21 cellular contexts compared by ENCODE assay signal in the genomic region with DNA sequence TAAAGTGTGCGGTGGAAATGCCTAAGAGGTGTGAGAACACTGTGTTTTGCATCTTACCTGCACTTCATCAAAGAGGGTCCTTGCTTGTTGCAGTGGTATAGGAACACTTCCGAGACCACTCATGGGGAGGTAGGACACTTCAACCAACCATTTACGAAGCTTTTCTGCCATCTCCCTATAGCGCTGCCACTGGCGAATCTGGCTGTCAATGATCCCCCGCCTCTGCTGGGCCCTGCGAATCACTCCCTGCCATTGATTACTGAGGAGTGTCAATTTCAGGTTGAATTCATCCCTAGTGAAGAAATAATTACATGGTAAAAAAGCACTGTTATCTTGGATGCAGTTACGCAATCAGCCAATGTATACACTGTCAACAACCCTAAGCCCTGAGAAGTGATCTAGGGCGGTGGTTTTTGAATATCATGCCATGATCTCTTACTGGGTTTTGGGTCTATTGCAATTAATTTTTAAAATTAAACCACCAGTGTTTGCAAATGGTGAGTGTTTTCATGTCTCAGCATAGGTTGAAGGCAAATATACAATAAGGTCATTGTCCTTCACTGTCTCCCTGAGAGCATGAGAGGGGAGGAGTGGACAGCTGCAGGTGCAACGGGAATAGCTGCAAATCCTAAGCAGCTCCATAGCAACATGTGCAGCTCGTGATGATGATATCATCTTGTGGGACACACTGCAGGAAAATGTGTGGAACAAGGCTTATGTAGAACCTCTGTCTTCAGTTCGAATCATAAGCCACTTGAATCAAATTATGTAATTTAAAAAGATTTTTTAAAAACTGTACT.
DNase-seq lines count a peak whose midpoint lies in the region; ATAC-seq, FAIRE-seq and TF ChIP-seq lines count a peak whose summit lies in the region.
"Had no signal": no experiment of that assay in that cellular context is flagged by ENCODE, and none has a peak within 500 bp of the region (broad histone marks: within the 10 kb centered on the region; RNA-seq: fewer than 3 reads in every experiment).

No MANE protein-coding gene starts in this region.

- H3K27ac ChIP-seq in caudate nucleus (ENCODE audit: low read depth, low read length) (peak overlapping the region; percentile 19), H9 (ENCODE audit: insufficient read length, low read depth, low read length) (no peak overlapping the region)
- H3K27ac ChIP-seq: body of pancreas, KMS-11, tibial nerve had no signal

- no peaks in the 10 kb centered on the region for H3K4me1 ChIP-seq in H9 (ENCODE audit: insufficient read depth, low read length)
- H3K4me1 ChIP-seq: body of pancreas, tibial nerve had no signal

- no peaks in the 10 kb centered on the region for H3K23me2 ChIP-seq in H9 (ENCODE audit: insufficient read length, low read depth, low read length, poor library complexity, severe bottlenecking)

- ATAC-seq in GM19395 (IDR thresholded peaks at IDR 0.05; ENCODE audit: unreplicated experiment): no peak
- ATAC-seq: activated CD8-positive, alpha-beta T cell treated with anti-CD3 and anti-CD28 coated beads for 36 hours; body of pancreas; GM23338; left colon; stimulated activated naive CD8-positive, alpha-beta T cell treated with anti-CD3 and anti-CD28 coated beads, Interleukin-15, amount 100 ng/mL, for 72 hours had no signal

- no peak overlapping the region for H3K4me2 ChIP-seq in H9 (ENCODE audit: insufficient read depth, insufficient read length, low read length)
- H3K4me2 ChIP-seq: GM23338, KMS-11 had no signal

- no peak overlapping the region for H2AFZ ChIP-seq in H9 (ENCODE audit: low read length)
- H2AFZ ChIP-seq: GM23338 had no signal

- H3K9me3 ChIP-seq in H9 (ENCODE audit: control insufficient read depth, low read depth, low read length): no peaks in the 10 kb centered on the region
- H3K9me3 ChIP-seq: body of pancreas, tibial nerve had no signal

- no peak for TF ChIP-seq RAD21 in Ishikawa (IDR thresholded peaks at IDR 0.05; ENCODE audit: low read depth)

- no peaks in the 10 kb centered on the region for H3K79me1 ChIP-seq in H9 (ENCODE audit: insufficient read depth, low read depth, low read length, poor library complexity, severe bottlenecking)

- no peaks in the 10 kb centered on the region for H3K79me2 ChIP-seq in H9 (ENCODE audit: insufficient read depth, low read length)

- no peak overlapping the region for H3K14ac ChIP-seq in H9 (ENCODE audit: insufficient read depth, low read length)

- no peak overlapping the region for H2BK20ac ChIP-seq in H9 (ENCODE audit: low read depth, low read length, poor library complexity, severe bottlenecking)

- peak; percentile 59 for DNase-seq in DMS153 (lab: John Stamatoyannopoulos, UW)
- DNase-seq in NCI-H510A (lab: John Stamatoyannopoulos, UW): peak; percentile 22
- peak in 2 of 61 donors; percentile 12 to 20 for DNase-seq in caudate nucleus (lab: John Stamatoyannopoulos, UW)
- no peak for DNase-seq in NK-92 (lab: John Stamatoyannopoulos, UW; ENCODE audit: unreplicated experiment)
- no peak for DNase-seq in GM19239 (ENCODE audit: insufficient read length, low spot score)
- no peak for DNase-seq in H9
- DNase-seq: activated CD4-positive, CD25-positive, alpha-beta regulatory T cell treated with anti-CD3 and anti-CD28 coated beads, Interleukin-2, amount 50 U/mL, for 72 hours; activated CD8-positive, alpha-beta T cell treated with anti-CD3 and anti-CD28 coated beads for 36 hours; activated effector memory CD4-positive, alpha-beta T cell treated with anti-CD3 and anti-CD28 coated beads, Interleukin-2, amount 50 U/mL, for 16 hours; effector CD8-positive, alpha-beta T cell; erythroblast; left colon; SIG-M5; stimulated activated naive CD8-positive, alpha-beta T cell treated with anti-CD3 and anti-CD28 coated beads, Interleukin-15, amount 100 ng/mL, for 72 hours had no signal

- H3K56ac ChIP-seq in H9 (ENCODE audit: insufficient read length, low read depth, low read length): no peak overlapping the region

- no peak overlapping the region for H2BK12ac ChIP-seq in H9 (ENCODE audit: insufficient read length, low read depth, low read length)

- H4K8ac ChIP-seq in H9 (replicated peaks; ENCODE audit: insufficient read length, low read depth, low read length): no peak overlapping the region

- H3K27me3 Mint-ChIP-seq in H9 (ENCODE audit: low read depth): no peaks in the 10 kb centered on the region
- H3K27me3 Mint-ChIP-seq: activated CD8-positive, alpha-beta T cell treated with anti-CD3 and anti-CD28 coated beads for 36 hours; memory B cell; stimulated activated naive CD8-positive, alpha-beta T cell treated with anti-CD3 and anti-CD28 coated beads, Interleukin-15, amount 100 ng/mL, for 72 hours had no signal

- no peak overlapping the region for H2AK5ac ChIP-seq in H9 (ENCODE audit: insufficient read length, low read length)

- H2BK15ac ChIP-seq in H9 (ENCODE audit: low read depth, low read length): no peak overlapping the region

- no peaks in the 10 kb centered on the region for H3K9me3 Mint-ChIP-seq in H9
- H3K9me3 Mint-ChIP-seq: activated CD8-positive, alpha-beta T cell treated with anti-CD3 and anti-CD28 coated beads for 36 hours; GM23338; memory B cell; stimulated activated naive CD8-positive, alpha-beta T cell treated with anti-CD3 and anti-CD28 coated beads, Interleukin-15, amount 100 ng/mL, for 72 hours had no signal

- H3K4me1 Mint-ChIP-seq in H9: no peaks in the 10 kb centered on the region
- H3K4me1 Mint-ChIP-seq: GM23338, memory B cell had no signal

- H4K91ac ChIP-seq in H9 (ENCODE audit: insufficient read length, low read depth, low read length): no peak overlapping the region

- no peaks in the 10 kb centered on the region for H4K20me1 ChIP-seq in H9 (ENCODE audit: control insufficient read depth, insufficient read depth, insufficient read length)

- WGBS in H9 (ENCODE audit: extremely low coverage, insufficient read length, low lambda C conversion rate): no CpG with 5 or more reads among the region's 12 CpGs

- no peak for TF ChIP-seq EP300 in Ishikawa (IDR thresholded peaks at IDR 0.05; ENCODE audit: borderline replicate concordance)

- no peak overlapping the region for H3K4me3 Mint-ChIP-seq in H9
- H3K4me3 Mint-ChIP-seq: activated CD8-positive, alpha-beta T cell treated with anti-CD3 and anti-CD28 coated beads for 36 hours; GM23338; memory B cell; stimulated activated naive CD8-positive, alpha-beta T cell treated with anti-CD3 and anti-CD28 coated beads, Interleukin-15, amount 100 ng/mL, for 72 hours had no signal

- TF ChIP-seq CTCF in H9 (conservative IDR thresholded peaks at IDR 0.05): no peak

- no peak for FAIRE-seq in GM19239 (lab: Jason Lieb, UNC)

- H3K18ac ChIP-seq in H9 (ENCODE audit: insufficient read length, low read depth, low read length): no peak overlapping the region

- H3K9ac ChIP-seq in H9 (ENCODE audit: extremely low read depth, insufficient read length, low read length): no peak overlapping the region
- H3K9ac ChIP-seq: KMS-11 had no signal

- H2BK120ac ChIP-seq in H9 (ENCODE audit: low read depth, low read length, poor library complexity, severe bottlenecking): no peak overlapping the region

- no peak overlapping the region for H2BK5ac ChIP-seq in H9 (ENCODE audit: insufficient read length, low read length)

- no peaks in the 10 kb centered on the region; a peak in 2 of 7 replicates for H3K36me3 Mint-ChIP-seq in H9 (ENCODE audit: insufficient read depth in 1 of 3, low read depth in 3 of 3)

- no peak overlapping the region for H3K23ac ChIP-seq in H9 (ENCODE audit: insufficient read length, low read depth, low read length)

- no peak overlapping the region for H3K4ac ChIP-seq in H9 (ENCODE audit: low read depth, low read length)

- H3K27me3 ChIP-seq in H9 (ENCODE audit: insufficient read depth, low read length): no peaks in the 10 kb centered on the region
- H3K27me3 ChIP-seq: body of pancreas, tibial nerve had no signal

- no peak overlapping the region for H3K27ac Mint-ChIP-seq in H9
- H3K27ac Mint-ChIP-seq: activated CD8-positive, alpha-beta T cell treated with anti-CD3 and anti-CD28 coated beads for 36 hours; GM23338 had no signal

- no peak overlapping the region for H3T11ph ChIP-seq in H9 (ENCODE audit: low read length)

- H4K5ac ChIP-seq in H9 (ENCODE audit: insufficient read length, low read depth, low read length): no peak overlapping the region

TF ChIP-seq in Ishikawa, 13 proteins besides CTCF, POLR2A, EP300 and RAD21:
- TF ChIP-seq CREB1 (IDR thresholded peaks at IDR 0.05; ENCODE audit: low read depth): no peak
- no peak for TF ChIP-seq ZBTB7A (IDR thresholded peaks at IDR 0.05; ENCODE audit: low read depth)
- TF ChIP-seq CEBPB (IDR thresholded peaks at IDR 0.05): peak; percentile 80

Comparison
In these comparisons a context has a peak if more than half of its experiments do, and no peak if none do; other contexts are left out.
1. DNase-seq: peak in DMS153 (single experiment) and NCI-H510A (single experiment); none in NK-92 (single experiment), GM19239 (single experiment) and H9 (single experiment).